Comparison of ENCODE assay signal across 1 cellular context in the genomic region with DNA sequence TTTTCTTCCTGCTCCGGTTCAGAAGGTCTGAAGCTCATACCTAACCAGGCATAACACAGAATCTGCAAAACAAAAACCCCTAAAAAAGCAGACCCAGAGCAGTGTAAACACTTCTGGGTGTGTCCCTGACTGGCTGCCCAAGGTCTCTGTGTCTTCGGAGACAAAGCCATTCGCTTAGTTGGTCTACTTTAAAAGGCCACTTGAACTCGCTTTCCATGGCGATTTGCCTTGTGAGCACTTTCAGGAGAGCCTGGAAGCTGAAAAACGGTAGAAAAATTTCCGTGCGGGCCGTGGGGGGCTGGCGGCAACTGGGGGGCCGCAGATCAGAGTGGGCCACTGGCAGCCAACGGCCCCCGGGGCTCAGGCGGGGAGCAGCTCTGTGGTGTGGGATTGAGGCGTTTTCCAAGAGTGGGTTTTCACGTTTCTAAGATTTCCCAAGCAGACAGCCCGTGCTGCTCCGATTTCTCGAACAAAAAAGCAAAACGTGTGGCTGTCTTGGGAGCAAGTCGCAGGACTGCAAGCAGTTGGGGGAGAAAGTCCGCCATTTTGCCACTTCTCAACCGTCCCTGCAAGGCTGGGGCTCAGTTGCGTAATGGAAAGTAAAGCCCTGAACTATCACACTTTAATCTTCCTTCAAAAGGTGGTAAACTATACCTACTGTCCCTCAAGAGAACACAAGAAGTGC.
TF ChIP-seq lines count a peak whose summit lies in the region.

No MANE protein-coding gene starts in this region.

TF ChIP-seq in GM12878, 131 proteins besides CTCF, POLR2A, EP300 and RAD21:
- TF ChIP-seq POLR2AphosphoS5 (IDR thresholded peaks at IDR 0.05; ENCODE audit: low read length) (peak; percentile 58), TCF7 (IDR thresholded peaks at IDR 0.05; ENCODE audit: borderline replicate concordance) (0 out of 2 replicates have a peak, but pooled peaks have one; percentile 5), HCFC1 (IDR thresholded peaks at IDR 0.05; ENCODE audit: low read length) (0 out of 2 replicates have a peak, but pooled peaks have one; percentile 19), TCF3 (IDR thresholded peaks at IDR 0.05; ENCODE audit: borderline replicate concordance, insufficient read depth, low read depth, low read length) (0 out of 2 replicates have a peak, but pooled peaks have one; percentile 20), KDM1A (IDR thresholded peaks at IDR 0.05; ENCODE audit: borderline replicate concordance) (no peak), POLR2AphosphoS2 (IDR thresholded peaks at IDR 0.05; ENCODE audit: low read depth, low read length) (peak; percentile 57; the same call in 1 of the 2 replicates), CHD1 (IDR thresholded peaks at IDR 0.05; ENCODE audit: low read depth, low read length) (peak; percentile 69), BACH1 (IDR thresholded peaks at IDR 0.05; ENCODE audit: borderline replicate concordance) (peak; percentile 46; the same call in 1 of the 2 replicates), CBFB (IDR thresholded peaks at IDR 0.05; ENCODE audit: low read depth) (0 out of 2 replicates have a peak, but pooled peaks have one; percentile 48), RELB (IDR thresholded peaks at IDR 0.05; ENCODE audit: low read depth) (no peak), TAF1 (IDR thresholded peaks at IDR 0.05; ENCODE audit: borderline replicate concordance, low read depth, low read length) (peak; percentile 73; the same call in 1 of the 2 replicates), CEBPB (IDR thresholded peaks at IDR 0.05; ENCODE audit: borderline replicate concordance in 1 of 2, low read depth in 2 of 2, low read length in 2 of 2) (peak in 1 of 2 experiments; percentile 85; a peak in 2 of 4 replicates), MXI1 (IDR thresholded peaks at IDR 0.05; ENCODE audit: low read depth, low read length) (peak; percentile 58; the same call in 1 of the 2 replicates), ASH2L (IDR thresholded peaks at IDR 0.05; ENCODE audit: borderline replicate concordance, low read depth) (no peak), PML (IDR thresholded peaks at IDR 0.05; ENCODE audit: low read length) (no peak), POU2F2 (IDR thresholded peaks at IDR 0.05; ENCODE audit: borderline replicate concordance, low read depth, low read length) (peak; percentile 35; the same call in 1 of the 3 replicates), ZBED1 (IDR thresholded peaks at IDR 0.05; ENCODE audit: borderline replicate concordance) (no peak), YY1 (IDR thresholded peaks at IDR 0.05; ENCODE audit: low read depth, low read length) (peak; percentile 96), SIN3A (IDR thresholded peaks at IDR 0.05; ENCODE audit: low read depth, low read length) (0 out of 2 replicates have a peak, but pooled peaks have one; percentile 2), FOXM1 (IDR thresholded peaks at IDR 0.05; ENCODE audit: low read depth, low read length) (no peak), HDAC6 (IDR thresholded peaks at IDR 0.05; ENCODE audit: unreplicated experiment) (peak; percentile 3), SPI1 (IDR thresholded peaks at IDR 0.05; ENCODE audit: borderline replicate concordance, insufficient read depth, low read depth, low read length) (0 out of 2 replicates have a peak, but pooled peaks have one; percentile 1)
- TF ChIP-seq, protein P1, sequence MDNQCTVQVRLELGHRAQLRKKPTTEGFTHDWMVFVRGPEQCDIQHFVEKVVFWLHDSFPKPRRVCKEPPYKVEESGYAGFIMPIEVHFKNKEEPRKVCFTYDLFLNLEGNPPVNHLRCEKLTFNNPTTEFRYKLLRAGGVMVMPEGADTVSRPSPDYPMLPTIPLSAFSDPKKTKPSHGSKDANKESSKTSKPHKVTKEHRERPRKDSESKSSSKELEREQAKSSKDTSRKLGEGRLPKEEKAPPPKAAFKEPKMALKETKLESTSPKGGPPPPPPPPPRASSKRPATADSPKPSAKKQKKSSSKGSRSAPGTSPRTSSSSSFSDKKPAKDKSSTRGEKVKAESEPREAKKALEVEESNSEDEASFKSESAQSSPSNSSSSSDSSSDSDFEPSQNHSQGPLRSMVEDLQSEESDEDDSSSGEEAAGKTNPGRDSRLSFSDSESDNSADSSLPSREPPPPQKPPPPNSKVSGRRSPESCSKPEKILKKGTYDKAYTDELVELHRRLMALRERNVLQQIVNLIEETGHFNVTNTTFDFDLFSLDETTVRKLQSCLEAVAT (IDR thresholded peaks at IDR 0.05), result peak; percentile 75
- TF ChIP-seq, protein P2, sequence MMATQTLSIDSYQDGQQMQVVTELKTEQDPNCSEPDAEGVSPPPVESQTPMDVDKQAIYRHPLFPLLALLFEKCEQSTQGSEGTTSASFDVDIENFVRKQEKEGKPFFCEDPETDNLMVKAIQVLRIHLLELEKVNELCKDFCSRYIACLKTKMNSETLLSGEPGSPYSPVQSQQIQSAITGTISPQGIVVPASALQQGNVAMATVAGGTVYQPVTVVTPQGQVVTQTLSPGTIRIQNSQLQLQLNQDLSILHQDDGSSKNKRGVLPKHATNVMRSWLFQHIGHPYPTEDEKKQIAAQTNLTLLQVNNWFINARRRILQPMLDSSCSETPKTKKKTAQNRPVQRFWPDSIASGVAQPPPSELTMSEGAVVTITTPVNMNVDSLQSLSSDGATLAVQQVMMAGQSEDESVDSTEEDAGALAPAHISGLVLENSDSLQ (IDR thresholded peaks at IDR 0.05), result 0 out of 2 replicates have a peak, but pooled peaks have one; percentile 4
